ENCODE assay signal across 10 cellular contexts in genomic region chr20:57400262-57400701, GRCh38. TPM values are rescaled to one million over a fixed set of nuclear protein-coding genes. Genes with fewer than 3 reads are reported as not detected.
DNase-seq lines count a peak whose midpoint lies in the region; ATAC-seq and TF ChIP-seq lines count a peak whose summit lies in the region.
"Had no signal": no experiment of that assay in that cellular context is flagged by ENCODE, and none has a peak within 500 bp of the region (broad histone marks: within the 10 kb centered on the region; RNA-seq: fewer than 3 reads in every experiment).

No MANE protein-coding gene starts in this region.

- H3K9ac ChIP-seq in DND-41 (ENCODE audit: low read depth, low read length), result no peak overlapping the region

- H3K9me3 Mint-ChIP-seq in IgD-negative memory B cell, result no peaks in the 10 kb centered on the region
- H3K9me3 Mint-ChIP-seq in dendritic cell treated with granulocyte-macrophage colony-stimulating factor and Interleukin-4, amounts not matched to agents 40 ng/mL and 50 ng/mL, for 4 days, result no peaks in the 10 kb centered on the region

- no peak for TF ChIP-seq EP300 in ovary (IDR thresholded peaks at IDR 0.05)

- no peak overlapping the region for H2AFZ ChIP-seq in DND-41 (ENCODE audit: low read depth, low read length)

- TF ChIP-seq CTCF in DND-41 (IDR thresholded peaks at IDR 0.05; ENCODE audit: borderline replicate concordance, extremely low read depth, low read length, poor library complexity, severe bottlenecking), result peak; percentile 22
- TF ChIP-seq CTCF in ovary (IDR thresholded peaks at IDR 0.05), result no peak

- H3K27me3 Mint-ChIP-seq in IgD-negative memory B cell, result peaks cover 6% of the 10 kb centered on the region
- H3K27me3 Mint-ChIP-seq in dendritic cell treated with granulocyte-macrophage colony-stimulating factor and Interleukin-4, amounts not matched to agents 40 ng/mL and 50 ng/mL, for 4 days, result peaks cover 2% of the 10 kb centered on the region

- peaks cover 92% of the 10 kb centered on the region for H4K20me1 ChIP-seq in DND-41 (ENCODE audit: insufficient read depth, low read length)

- no peaks in the 10 kb centered on the region for H3K27me3 ChIP-seq in DND-41 (ENCODE audit: insufficient read depth, low read length, poor library complexity)
- no peaks in the 10 kb centered on the region for H3K27me3 ChIP-seq in ovary

- no peaks in the 10 kb centered on the region for H3K9me3 ChIP-seq in DND-41 (ENCODE audit: insufficient read depth, low read length, severe bottlenecking)
- no peaks in the 10 kb centered on the region for H3K9me3 ChIP-seq in ovary

- ATAC-seq in DND-41 (ENCODE audit: insufficient read depth, low read depth) (no peak), HG03460 (IDR thresholded peaks at IDR 0.05; ENCODE audit: unreplicated experiment) (no peak)

- H3K27ac ChIP-seq in DND-41 (ENCODE audit: low read length) (no peak overlapping the region; the same call in 1 of the 2 replicates), ovary (peak overlapping the region in 1 of 2 donors; percentile 68)

- no peak overlapping the region for H3K4me2 ChIP-seq in DND-41 (ENCODE audit: insufficient read depth, low read length)

- intact Hi-C loops in dendritic cell treated with granulocyte-macrophage colony-stimulating factor and Interleukin-4, amounts not matched to agents 40 ng/mL and 50 ng/mL, for 4 days (cut with micrococcal nuclease), result no loop called here
- intact Hi-C loops in ovary (cut with DNase I), result loop anchor here in 1 of 4 donors (5.0 kb wide), 1 partner anchor 42 kb away; no protein-coding TSS in a partner anchor

- peak overlapping the region; percentile 97 to 98 (median 98) for H3K27ac Mint-ChIP-seq in IgD-negative memory B cell
- no peak overlapping the region for H3K27ac Mint-ChIP-seq in dendritic cell treated with granulocyte-macrophage colony-stimulating factor and Interleukin-4, amounts not matched to agents 40 ng/mL and 50 ng/mL, for 4 days

- H3K4me1 ChIP-seq in DND-41 (ENCODE audit: insufficient read depth, low read length) (peaks cover 54% of the 10 kb centered on the region), ovary (ENCODE audit: insufficient read depth) (peaks cover 37% of the 10 kb centered on the region)

- H3K4me3 ChIP-seq in DND-41 (ENCODE audit: low read depth in 1 of 2, low read length in 2 of 2), result no peak overlapping the region
- no peak overlapping the region for H3K4me3 ChIP-seq in ovary

- 57 to 73% (median 73%) methylated on average over 9 to 11 of the region's 11 CpGs for WGBS in ovary, 3 donors

- H3K36me3 ChIP-seq in DND-41 (ENCODE audit: insufficient read depth, low read length), result peaks cover 23% of the 10 kb centered on the region; the same call in 1 of the 2 replicates
- no peaks in the 10 kb centered on the region for H3K36me3 ChIP-seq in ovary

- no peaks in the 10 kb centered on the region; the same call in 1 of the 2 replicates for H3K79me2 ChIP-seq in DND-41 (ENCODE audit: insufficient read depth, low read length)

- no peak for TF ChIP-seq POLR2A in ovary (IDR thresholded peaks at IDR 0.05)

- H3K4me3 Mint-ChIP-seq in IgD-negative memory B cell, result peak overlapping the region; percentile 80 to 94 (median 86)
- H3K4me3 Mint-ChIP-seq in dendritic cell treated with granulocyte-macrophage colony-stimulating factor and Interleukin-4, amounts not matched to agents 40 ng/mL and 50 ng/mL, for 4 days, result peak overlapping the region; percentile 21

- no peak for DNase-seq in DND-41
- peak in 3 of 5 donors; percentile 19 to 39 (median 39) for DNase-seq in ovary
- DNase-seq in NCI-H526 (lab: John Stamatoyannopoulos, UW), result no peak
- DNase-seq in NCI-H2107 (lab: John Stamatoyannopoulos, UW), result no peak
- no peak for DNase-seq in NCI-H69 (lab: John Stamatoyannopoulos, UW)
- DNase-seq: activated gamma-delta T cell, NCI-H774 had no signal

- H3K36me3 Mint-ChIP-seq in IgD-negative memory B cell, result peaks cover 15% of the 10 kb centered on the region
- peaks cover 95% of the 10 kb centered on the region for H3K36me3 Mint-ChIP-seq in dendritic cell treated with granulocyte-macrophage colony-stimulating factor and Interleukin-4, amounts not matched to agents 40 ng/mL and 50 ng/mL, for 4 days (ENCODE audit: low read depth)

- peaks cover 36 to 54% (median 44%) of the 10 kb centered on the region in 3 donors for H3K4me1 Mint-ChIP-seq in IgD-negative memory B cell
- H3K4me1 Mint-ChIP-seq in dendritic cell treated with granulocyte-macrophage colony-stimulating factor and Interleukin-4, amounts not matched to agents 40 ng/mL and 50 ng/mL, for 4 days (ENCODE audit: low read depth), result peaks cover 63% of the 10 kb centered on the region

RNA-seq across cellular contexts. Expression of gene RBM38, which starts 9.1 kb away (rescaled TPM):
- 39.2 TPM for polyA plus RNA-seq in IgD-negative memory B cell
- total RNA-seq in ovary, result 10 to 100 TPM; 20.0 to 77.6 (median 39.3) TPM
- polyA plus RNA-seq in ovary, result 10 to 100 TPM in 1 of 2 donors, 1 to 10 TPM in 1; 6.3 to 36.6 TPM

RNA-seq across cellular contexts. Expression of gene RAE1, which starts 49.2 kb away (rescaled TPM):
- polyA plus RNA-seq in IgD-negative memory B cell (38.6 TPM), ovary (10 to 100 TPM; 20.4 to 46.1 TPM)
- total RNA-seq in ovary, result 10 to 100 TPM; 13.9 to 24.0 (median 19.0) TPM

Comparison
In these comparisons a context has a peak if more than half of its experiments do, and no peak if none do; other contexts are left out.
1. DNase-seq: peak in ovary (3 of 5); none in DND-41 (single experiment), NCI-H526 (0 of 2), NCI-H2107 (single experiment) and NCI-H69 (single experiment).